Comparison of ENCODE assay signal across 25 cellular contexts in the genomic region with DNA sequence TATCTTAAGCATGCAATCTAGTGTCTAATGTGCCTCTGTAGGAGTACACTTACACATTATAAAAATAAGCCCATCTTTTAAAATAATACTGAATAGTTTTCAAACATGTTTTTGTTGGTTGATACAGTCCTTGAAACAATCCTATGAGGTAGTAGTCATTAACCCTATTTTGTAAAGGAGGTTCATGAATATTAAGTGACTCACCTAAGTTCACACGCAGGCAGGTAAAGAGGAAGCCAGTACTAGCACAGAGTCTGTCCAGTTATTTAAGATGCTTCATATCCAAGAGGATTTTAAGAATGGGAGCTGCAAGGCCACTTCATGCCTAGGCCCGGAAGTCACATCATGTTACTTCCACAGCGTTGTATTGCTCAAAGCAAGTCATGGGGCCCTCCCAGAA.
"Had no signal": no experiment of that assay in that cellular context is flagged by ENCODE, and none has a peak within 500 bp of the region (broad histone marks: within the 10 kb centered on the region; RNA-seq: fewer than 3 reads in every experiment).

No MANE protein-coding gene starts in this region.

- H3K9me3 ChIP-seq: ascending aorta, colonic mucosa, esophagus muscularis mucosa had no signal

- H3K4me1 Mint-ChIP-seq: activated CD4-positive, alpha-beta memory T cell treated with anti-CD3 and anti-CD28 coated beads, Interleukin-2, amount 10 ng/mL, durations not matched to agents 7 days and 5 days; activated CD4-positive, alpha-beta T cell treated with anti-CD3 and anti-CD28 coated beads, Interleukin-2, amount 10 ng/mL, durations not matched to agents 7 days and 5 days; activated naive CD4-positive, alpha-beta T cell treated with anti-CD3 and anti-CD28 coated beads, Interleukin-2, amount 10 ng/mL, durations not matched to agents 7 days and 5 days; activated naive CD8-positive, alpha-beta T cell treated with anti-CD3 and anti-CD28 coated beads, Interleukin-2, amount 10 ng/mL, durations not matched to agents 7 days and 5 days had no signal

- H3K36me3 ChIP-seq: ascending aorta, brain microvascular endothelial cell, colonic mucosa had no signal

- H3K27ac Mint-ChIP-seq: activated CD4-positive, alpha-beta memory T cell treated with anti-CD3 and anti-CD28 coated beads, Interleukin-2, amount 10 ng/mL, durations not matched to agents 7 days and 5 days; activated CD4-positive, alpha-beta T cell treated with anti-CD3 and anti-CD28 coated beads, Interleukin-2, amount 10 ng/mL, durations not matched to agents 7 days and 5 days; activated naive CD4-positive, alpha-beta T cell treated with anti-CD3 and anti-CD28 coated beads, Interleukin-2, amount 10 ng/mL, durations not matched to agents 7 days and 5 days; activated naive CD4-positive, alpha-beta T cell treated with anti-CD3 and anti-CD28 coated beads, Interleukin-2, amount 50 U/mL, for 72 hours; activated naive CD8-positive, alpha-beta T cell treated with anti-CD3 and anti-CD28 coated beads, Interleukin-2, amount 10 ng/mL, durations not matched to agents 7 days and 5 days; activated T-cell treated with anti-CD3 and anti-CD28 coated beads, Interleukin-2, amount 50 U/mL, for 24 hours; activated T-cell treated with anti-CD3 and anti-CD28 coated beads, Interleukin-2, amount 50 U/mL, for 72 hours; WTC11 had no signal

- H3K4me3 Mint-ChIP-seq: activated CD4-positive, alpha-beta memory T cell treated with anti-CD3 and anti-CD28 coated beads, Interleukin-2, amount 10 ng/mL, durations not matched to agents 7 days and 5 days; activated CD4-positive, alpha-beta T cell treated with anti-CD3 and anti-CD28 coated beads, Interleukin-2, amount 10 ng/mL, durations not matched to agents 7 days and 5 days; activated naive CD4-positive, alpha-beta T cell treated with anti-CD3 and anti-CD28 coated beads, Interleukin-2, amount 10 ng/mL, durations not matched to agents 7 days and 5 days; activated naive CD8-positive, alpha-beta T cell treated with anti-CD3 and anti-CD28 coated beads, Interleukin-2, amount 10 ng/mL, durations not matched to agents 7 days and 5 days; activated T-cell treated with anti-CD3 and anti-CD28 coated beads, Interleukin-2, amount 50 U/mL, for 24 hours; activated T-cell treated with anti-CD3 and anti-CD28 coated beads, Interleukin-2, amount 50 U/mL, for 72 hours; WTC11 had no signal

- H3K4me1 ChIP-seq: ascending aorta, colonic mucosa had no signal

- H3K9me3 Mint-ChIP-seq: activated CD4-positive, alpha-beta T cell treated with anti-CD3 and anti-CD28 coated beads, Interleukin-2, amount 10 ng/mL, durations not matched to agents 7 days and 5 days; activated naive CD4-positive, alpha-beta T cell treated with anti-CD3 and anti-CD28 coated beads, Interleukin-2, amount 10 ng/mL, durations not matched to agents 7 days and 5 days; activated naive CD4-positive, alpha-beta T cell treated with anti-CD3 and anti-CD28 coated beads, Interleukin-2, amount 50 U/mL, for 72 hours; activated naive CD8-positive, alpha-beta T cell treated with anti-CD3 and anti-CD28 coated beads, Interleukin-2, amount 10 ng/mL, durations not matched to agents 7 days and 5 days; activated T-cell treated with anti-CD3 and anti-CD28 coated beads, Interleukin-2, amount 50 U/mL, for 24 hours; activated T-cell treated with anti-CD3 and anti-CD28 coated beads, Interleukin-2, amount 50 U/mL, for 72 hours; WTC11 had no signal

- H3K4me3 ChIP-seq: ascending aorta, colonic mucosa, esophagus muscularis mucosa had no signal

- DNase-seq: activated CD4-positive, alpha-beta memory T cell treated with anti-CD3 and anti-CD28 coated beads, Interleukin-2, amount 10 ng/mL, durations not matched to agents 7 days and 5 days; activated CD4-positive, alpha-beta T cell treated with anti-CD3 and anti-CD28 coated beads for 1 hour; activated CD4-positive, alpha-beta T cell treated with anti-CD3 and anti-CD28 coated beads for 4 hours; activated CD4-positive, alpha-beta T cell treated with anti-CD3 and anti-CD28 coated beads, Interleukin-2, amount 10 ng/mL, durations not matched to agents 7 days and 5 days; activated CD4-positive, alpha-beta T cell treated with anti-CD3 and anti-CD28 coated beads, Interleukin-2, amount 50 U/mL, for 4 hours; activated CD8-positive, alpha-beta memory T cell treated with anti-CD3 and anti-CD28 coated beads, Interleukin-2, amount 50 U/mL, for 48 hours; activated gamma-delta T cell; activated naive CD4-positive, alpha-beta T cell; activated naive CD4-positive, alpha-beta T cell treated with anti-CD3 and anti-CD28 coated beads, Interleukin-2, amount 10 ng/mL, durations not matched to agents 7 days and 5 days; activated naive CD8-positive, alpha-beta T cell treated with anti-CD3 and anti-CD28 coated beads, Interleukin-2, amount 10 ng/mL, durations not matched to agents 7 days and 5 days; activated T-cell treated with anti-CD3 and anti-CD28 coated beads for 4 hours; activated T-cell treated with anti-CD3 and anti-CD28 coated beads, Interleukin-2, amount 50 U/mL, for 24 hours; activated T-cell treated with anti-CD3 and anti-CD28 coated beads, Interleukin-2, amount 50 U/mL, for 72 hours; brain microvascular endothelial cell; caudate nucleus; cerebellar nuclear complex; colonic mucosa; effector CD8-positive, alpha-beta T cell; erythroblast; head of caudate nucleus; T-helper 2 cell had no signal

- H3K27me3 ChIP-seq: ascending aorta, brain microvascular endothelial cell, colonic mucosa, esophagus muscularis mucosa had no signal

- H3K36me3 Mint-ChIP-seq: activated naive CD4-positive, alpha-beta T cell treated with anti-CD3 and anti-CD28 coated beads, Interleukin-2, amount 10 ng/mL, durations not matched to agents 7 days and 5 days; activated naive CD4-positive, alpha-beta T cell treated with anti-CD3 and anti-CD28 coated beads, Interleukin-2, amount 50 U/mL, for 72 hours; activated naive CD8-positive, alpha-beta T cell treated with anti-CD3 and anti-CD28 coated beads, Interleukin-2, amount 10 ng/mL, durations not matched to agents 7 days and 5 days; WTC11 had no signal

- H3K27me3 Mint-ChIP-seq: activated CD4-positive, alpha-beta memory T cell treated with anti-CD3 and anti-CD28 coated beads, Interleukin-2, amount 10 ng/mL, durations not matched to agents 7 days and 5 days; activated CD4-positive, alpha-beta T cell treated with anti-CD3 and anti-CD28 coated beads, Interleukin-2, amount 10 ng/mL, durations not matched to agents 7 days and 5 days; activated naive CD4-positive, alpha-beta T cell treated with anti-CD3 and anti-CD28 coated beads, Interleukin-2, amount 10 ng/mL, durations not matched to agents 7 days and 5 days; activated naive CD8-positive, alpha-beta T cell treated with anti-CD3 and anti-CD28 coated beads, Interleukin-2, amount 10 ng/mL, durations not matched to agents 7 days and 5 days; activated T-cell treated with anti-CD3 and anti-CD28 coated beads, Interleukin-2, amount 50 U/mL, for 24 hours had no signal

- H3K27ac ChIP-seq: ascending aorta, brain microvascular endothelial cell, colonic mucosa had no signal
